In the genomic region with DNA sequence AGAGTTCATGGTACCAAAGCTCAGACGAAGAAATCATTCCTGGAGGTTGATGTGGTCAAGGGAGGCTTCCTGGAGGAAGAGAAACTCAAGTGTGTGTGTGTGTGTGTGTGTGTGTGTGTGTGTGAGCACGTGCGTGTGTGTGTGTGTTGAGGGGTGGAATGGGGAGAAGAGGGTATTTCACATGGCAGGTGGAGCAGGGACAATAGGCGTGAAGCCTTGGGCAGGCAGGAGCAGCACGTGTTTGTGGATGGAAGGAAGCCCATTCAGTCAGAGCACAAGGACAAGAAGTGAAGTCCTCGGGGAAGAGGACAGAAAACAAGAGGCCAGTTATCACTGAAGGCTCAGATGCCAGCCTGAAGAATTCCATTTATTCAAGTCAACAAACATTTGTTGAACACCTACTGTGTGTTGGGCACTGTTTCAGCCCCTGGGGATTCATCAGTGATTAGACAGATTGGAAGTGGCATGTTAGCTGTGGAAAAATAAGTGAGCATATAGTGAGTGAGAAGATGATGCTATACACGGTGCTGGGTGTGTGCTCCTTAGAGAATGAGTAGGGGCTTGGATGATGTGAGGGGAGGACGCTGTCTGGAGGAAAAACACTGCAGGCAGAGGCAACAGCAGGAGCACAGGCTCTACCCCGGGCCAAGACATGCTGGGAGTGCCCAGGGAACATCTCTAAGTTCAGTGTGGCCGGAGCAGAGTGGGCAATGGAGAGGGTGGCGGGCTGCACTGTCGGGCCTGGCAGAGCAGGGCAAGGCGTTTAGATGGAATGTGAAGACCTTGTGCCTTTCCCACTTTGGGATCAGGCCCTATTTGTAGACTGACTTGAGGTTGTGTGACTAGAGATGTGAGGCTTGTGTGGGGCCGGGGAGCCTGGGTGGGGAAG, we compare ENCODE assay signal across 24 cellular contexts.
"Had no signal": no experiment of that assay in that cellular context is flagged by ENCODE, and none has a peak within 500 bp of the region (broad histone marks: within the 10 kb centered on the region; RNA-seq: fewer than 3 reads in every experiment).

No MANE protein-coding gene starts in this region.

- H3K27ac Mint-ChIP-seq: activated naive CD8-positive, alpha-beta T cell; activated T-cell treated with anti-CD3 and anti-CD28 coated beads, Interleukin-2, amount 50 U/mL, for 24 hours; activated T-helper 2 cell treated with anti-CD3 and anti-CD28 coated beads, Interferon-gamma antibody, Interleukin-2, Interleukin-4, amounts not matched to agents 10 μg/mL and 5 μg/mL and 100 μg/mL, durations not matched to agents 14 hours and 24 hours and 36 hours; stimulated activated effector memory CD8-positive, alpha-beta T cell treated with anti-CD3 and anti-CD28 coated beads, Interleukin-12 subunit alpha, Interleukin-12 subunit beta, amount 100 ng/mL, for 72 hours; T-cell; T-helper 2 cell treated with Interferon-gamma antibody and Interleukin-4, amounts not matched to agents 5 μg/mL and 100 μg/mL, for 36 hours had no signal

- H3K4me1 Mint-ChIP-seq: stimulated activated effector memory CD8-positive, alpha-beta T cell treated with anti-CD3 and anti-CD28 coated beads, Interleukin-12 subunit alpha, Interleukin-12 subunit beta, amount 100 ng/mL, for 72 hours; T-cell had no signal

- H3K27ac ChIP-seq: adrenal gland, ascending aorta, colonic mucosa, epithelial cell of prostate, right atrium auricular region, skin epidermis, uterus, WERI-Rb-1 had no signal

- H3K4me1 ChIP-seq: adrenal gland, ascending aorta, colonic mucosa, transverse colon had no signal

- H3K9me3 Mint-ChIP-seq: activated T-cell treated with anti-CD3 and anti-CD28 coated beads, Interleukin-2, amount 50 U/mL, for 24 hours; activated T-helper 2 cell treated with anti-CD3 and anti-CD28 coated beads, Interferon-gamma antibody, Interleukin-2, Interleukin-4, amounts not matched to agents 10 μg/mL and 5 μg/mL and 100 μg/mL, durations not matched to agents 14 hours and 24 hours and 36 hours; T-helper 2 cell treated with Interferon-gamma antibody and Interleukin-4, amounts not matched to agents 5 μg/mL and 100 μg/mL, for 36 hours had no signal

- H3K36me3 ChIP-seq: adrenal gland, ascending aorta, colonic mucosa, heart right ventricle, right atrium auricular region, transverse colon, uterus, WERI-Rb-1 had no signal

- H3K9me3 ChIP-seq: adrenal gland, ascending aorta, colonic mucosa, heart right ventricle, right atrium auricular region, transverse colon, uterus had no signal

- H3K27me3 ChIP-seq: ascending aorta, colonic mucosa, right atrium auricular region, transverse colon, uterus had no signal

- H3K4me3 ChIP-seq: adrenal gland, ascending aorta, colonic mucosa, heart right ventricle, right atrium auricular region, skin epidermis, transverse colon, uterus had no signal

- H3K4me3 Mint-ChIP-seq: activated naive CD8-positive, alpha-beta T cell; activated T-cell treated with anti-CD3 and anti-CD28 coated beads, Interleukin-2, amount 50 U/mL, for 24 hours; stimulated activated effector memory CD8-positive, alpha-beta T cell treated with anti-CD3 and anti-CD28 coated beads, Interleukin-12 subunit alpha, Interleukin-12 subunit beta, amount 100 ng/mL, for 72 hours; T-cell; T-helper 2 cell treated with Interferon-gamma antibody and Interleukin-4, amounts not matched to agents 5 μg/mL and 100 μg/mL, for 36 hours had no signal

- ATAC-seq: heart right ventricle; left colon; stimulated activated effector memory CD8-positive, alpha-beta T cell treated with anti-CD3 and anti-CD28 coated beads, Interleukin-12 subunit alpha, Interleukin-12 subunit beta, amount 100 ng/mL, for 72 hours; T-cell had no signal

- H3K36me3 Mint-ChIP-seq: activated naive CD8-positive, alpha-beta T cell; stimulated activated effector memory CD8-positive, alpha-beta T cell treated with anti-CD3 and anti-CD28 coated beads, Interleukin-12 subunit alpha, Interleukin-12 subunit beta, amount 100 ng/mL, for 72 hours; T-cell had no signal

- DNase-seq: activated CD4-positive, alpha-beta T cell treated with anti-CD3 and anti-CD28 coated beads, Interleukin-2, amount 50 U/mL, for 1 hour; activated CD4-positive, CD25-positive, alpha-beta regulatory T cell treated with anti-CD3 and anti-CD28 coated beads, Interleukin-2, amount 50 U/mL, for 72 hours; activated CD8-positive, alpha-beta memory T cell treated with anti-CD3 and anti-CD28 coated beads, Interleukin-2, amount 50 U/mL, for 4 hours; activated naive CD4-positive, alpha-beta T cell; activated T-cell treated with anti-CD3 and anti-CD28 coated beads, Interleukin-2, amount 50 U/mL, for 24 hours; adrenal gland; central memory CD4-positive, alpha-beta T cell; colonic mucosa; heart right ventricle; left colon; mesenchymal stem cell; stimulated activated CD4-positive, alpha-beta T cell treated with anti-CD3 and anti-CD28 coated beads, Interleukin-1b, Interleukin-23, amount 100 ng/mL, for 48 hours; T-cell; transverse colon; uterus had no signal
